In the genomic region with DNA sequence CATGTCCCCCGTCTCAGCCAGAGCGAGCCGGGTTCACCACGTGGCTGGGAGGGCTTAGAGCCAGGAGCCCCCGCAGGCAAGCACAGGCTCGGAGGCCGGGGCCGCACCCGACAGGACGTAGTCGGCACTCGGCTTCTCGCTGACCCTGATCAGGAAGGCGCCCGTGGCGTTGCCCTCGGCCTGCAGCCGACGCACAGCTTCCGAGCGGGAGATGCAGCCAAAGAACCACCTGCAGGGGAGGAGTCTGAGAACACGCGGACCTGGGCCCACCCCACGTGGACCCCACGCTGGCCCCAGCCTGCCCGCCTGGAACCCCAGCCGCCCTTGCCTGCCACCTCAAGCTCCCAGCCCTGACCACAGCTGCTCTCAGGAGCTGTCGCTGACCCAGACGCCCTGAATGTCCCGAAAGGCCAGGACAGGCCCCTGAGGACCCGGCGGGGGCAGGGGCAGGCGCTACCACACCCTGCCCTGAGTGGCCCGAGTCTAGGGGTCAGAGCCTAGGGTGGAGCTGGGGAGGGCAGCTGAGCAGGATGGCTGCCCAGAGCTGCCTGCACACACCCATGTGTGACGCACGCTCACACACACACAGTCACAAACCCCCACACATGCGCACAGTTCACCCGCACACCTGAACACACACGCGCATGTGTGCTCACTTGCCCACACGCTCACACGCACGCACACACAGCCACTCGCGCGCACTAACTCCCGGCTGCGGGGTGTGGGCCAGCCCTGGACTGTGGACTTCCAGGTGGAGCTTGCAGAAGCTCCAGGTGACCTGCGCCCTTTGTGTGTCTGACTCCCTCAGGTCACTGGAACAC, we compare ENCODE assay signal across 1 cellular context.
TF ChIP-seq lines count a peak whose summit lies in the region.

No MANE protein-coding gene starts in this region.

TF ChIP-seq in GM23338, 12 proteins besides CTCF, POLR2A, EP300 and RAD21 (continued from another document):
- TF ChIP-seq, protein P1, sequence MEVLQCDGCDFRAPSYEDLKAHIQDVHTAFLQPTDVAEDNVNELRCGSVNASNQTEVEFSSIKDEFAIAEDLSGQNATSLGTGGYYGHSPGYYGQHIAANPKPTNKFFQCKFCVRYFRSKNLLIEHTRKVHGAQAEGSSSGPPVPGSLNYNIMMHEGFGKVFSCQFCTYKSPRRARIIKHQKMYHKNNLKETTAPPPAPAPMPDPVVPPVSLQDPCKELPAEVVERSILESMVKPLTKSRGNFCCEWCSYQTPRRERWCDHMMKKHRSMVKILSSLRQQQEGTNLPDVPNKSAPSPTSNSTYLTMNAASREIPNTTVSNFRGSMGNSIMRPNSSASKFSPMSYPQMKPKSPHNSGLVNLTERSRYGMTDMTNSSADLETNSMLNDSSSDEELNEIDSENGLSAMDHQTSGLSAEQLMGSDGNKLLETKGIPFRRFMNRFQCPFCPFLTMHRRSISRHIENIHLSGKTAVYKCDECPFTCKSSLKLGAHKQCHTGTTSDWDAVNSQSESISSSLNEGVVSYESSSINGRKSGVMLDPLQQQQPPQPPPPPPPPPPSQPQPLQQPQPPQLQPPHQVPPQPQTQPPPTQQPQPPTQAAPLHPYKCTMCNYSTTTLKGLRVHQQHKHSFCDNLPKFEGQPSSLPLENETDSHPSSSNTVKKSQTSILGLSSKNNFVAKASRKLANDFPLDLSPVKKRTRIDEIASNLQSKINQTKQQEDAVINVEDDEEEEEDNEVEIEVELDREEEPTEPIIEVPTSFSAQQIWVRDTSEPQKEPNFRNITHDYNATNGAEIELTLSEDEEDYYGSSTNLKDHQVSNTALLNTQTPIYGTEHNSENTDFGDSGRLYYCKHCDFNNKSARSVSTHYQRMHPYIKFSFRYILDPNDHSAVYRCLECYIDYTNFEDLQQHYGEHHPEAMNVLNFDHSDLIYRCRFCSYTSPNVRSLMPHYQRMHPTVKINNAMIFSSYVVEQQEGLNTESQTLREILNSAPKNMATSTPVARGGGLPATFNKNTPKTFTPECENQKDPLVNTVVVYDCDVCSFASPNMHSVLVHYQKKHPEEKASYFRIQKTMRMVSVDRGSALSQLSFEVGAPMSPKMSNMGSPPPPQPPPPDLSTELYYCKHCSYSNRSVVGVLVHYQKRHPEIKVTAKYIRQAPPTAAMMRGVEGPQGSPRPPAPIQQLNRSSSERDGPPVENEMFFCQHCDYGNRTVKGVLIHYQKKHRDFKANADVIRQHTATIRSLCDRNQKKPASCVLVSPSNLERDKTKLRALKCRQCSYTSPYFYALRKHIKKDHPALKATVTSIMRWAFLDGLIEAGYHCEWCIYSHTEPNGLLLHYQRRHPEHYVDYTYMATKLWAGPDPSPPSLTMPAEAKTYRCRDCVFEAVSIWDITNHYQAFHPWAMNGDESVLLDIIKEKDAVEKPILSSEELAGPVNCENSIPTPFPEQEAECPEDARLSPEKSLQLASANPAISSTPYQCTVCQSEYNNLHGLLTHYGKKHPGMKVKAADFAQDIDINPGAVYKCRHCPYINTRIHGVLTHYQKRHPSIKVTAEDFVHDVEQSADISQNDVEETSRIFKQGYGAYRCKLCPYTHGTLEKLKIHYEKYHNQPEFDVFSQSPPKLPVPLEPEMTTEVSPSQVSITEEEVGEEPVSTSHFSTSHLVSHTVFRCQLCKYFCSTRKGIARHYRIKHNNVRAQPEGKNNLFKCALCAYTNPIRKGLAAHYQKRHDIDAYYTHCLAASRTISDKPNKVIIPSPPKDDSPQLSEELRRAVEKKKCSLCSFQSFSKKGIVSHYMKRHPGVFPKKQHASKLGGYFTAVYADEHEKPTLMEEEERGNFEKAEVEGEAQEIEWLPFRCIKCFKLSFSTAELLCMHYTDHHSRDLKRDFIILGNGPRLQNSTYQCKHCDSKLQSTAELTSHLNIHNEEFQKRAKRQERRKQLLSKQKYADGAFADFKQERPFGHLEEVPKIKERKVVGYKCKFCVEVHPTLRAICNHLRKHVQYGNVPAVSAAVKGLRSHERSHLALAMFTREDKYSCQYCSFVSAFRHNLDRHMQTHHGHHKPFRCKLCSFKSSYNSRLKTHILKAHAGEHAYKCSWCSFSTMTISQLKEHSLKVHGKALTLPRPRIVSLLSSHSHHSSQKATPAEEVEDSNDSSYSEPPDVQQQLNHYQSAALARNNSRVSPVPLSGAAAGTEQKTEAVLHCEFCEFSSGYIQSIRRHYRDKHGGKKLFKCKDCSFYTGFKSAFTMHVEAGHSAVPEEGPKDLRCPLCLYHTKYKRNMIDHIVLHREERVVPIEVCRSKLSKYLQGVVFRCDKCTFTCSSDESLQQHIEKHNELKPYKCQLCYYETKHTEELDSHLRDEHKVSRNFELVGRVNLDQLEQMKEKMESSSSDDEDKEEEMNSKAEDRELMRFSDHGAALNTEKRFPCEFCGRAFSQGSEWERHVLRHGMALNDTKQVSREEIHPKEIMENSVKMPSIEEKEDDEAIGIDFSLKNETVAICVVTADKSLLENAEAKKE (CRISPR knock-in tag; IDR thresholded peaks at IDR 0.05): no peak
- TF ChIP-seq POLR2AphosphoS5 (IDR thresholded peaks at IDR 0.05; ENCODE audit: low read depth): no peak
- no peak for TF ChIP-seq NANOG (IDR thresholded peaks at IDR 0.05; ENCODE audit: borderline replicate concordance)
- TF ChIP-seq CREB1 (CRISPR knock-in tag; IDR thresholded peaks at IDR 0.05; ENCODE audit: low read depth): no peak
- TF ChIP-seq, protein P2, sequence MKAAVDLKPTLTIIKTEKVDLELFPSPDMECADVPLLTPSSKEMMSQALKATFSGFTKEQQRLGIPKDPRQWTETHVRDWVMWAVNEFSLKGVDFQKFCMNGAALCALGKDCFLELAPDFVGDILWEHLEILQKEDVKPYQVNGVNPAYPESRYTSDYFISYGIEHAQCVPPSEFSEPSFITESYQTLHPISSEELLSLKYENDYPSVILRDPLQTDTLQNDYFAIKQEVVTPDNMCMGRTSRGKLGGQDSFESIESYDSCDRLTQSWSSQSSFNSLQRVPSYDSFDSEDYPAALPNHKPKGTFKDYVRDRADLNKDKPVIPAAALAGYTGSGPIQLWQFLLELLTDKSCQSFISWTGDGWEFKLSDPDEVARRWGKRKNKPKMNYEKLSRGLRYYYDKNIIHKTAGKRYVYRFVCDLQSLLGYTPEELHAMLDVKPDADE (IDR thresholded peaks at IDR 0.05): no peak
- TF ChIP-seq ZNF331 (CRISPR knock-in tag; IDR thresholded peaks at IDR 0.05; ENCODE audit: low read depth): no peak
- TF ChIP-seq, protein P3, sequence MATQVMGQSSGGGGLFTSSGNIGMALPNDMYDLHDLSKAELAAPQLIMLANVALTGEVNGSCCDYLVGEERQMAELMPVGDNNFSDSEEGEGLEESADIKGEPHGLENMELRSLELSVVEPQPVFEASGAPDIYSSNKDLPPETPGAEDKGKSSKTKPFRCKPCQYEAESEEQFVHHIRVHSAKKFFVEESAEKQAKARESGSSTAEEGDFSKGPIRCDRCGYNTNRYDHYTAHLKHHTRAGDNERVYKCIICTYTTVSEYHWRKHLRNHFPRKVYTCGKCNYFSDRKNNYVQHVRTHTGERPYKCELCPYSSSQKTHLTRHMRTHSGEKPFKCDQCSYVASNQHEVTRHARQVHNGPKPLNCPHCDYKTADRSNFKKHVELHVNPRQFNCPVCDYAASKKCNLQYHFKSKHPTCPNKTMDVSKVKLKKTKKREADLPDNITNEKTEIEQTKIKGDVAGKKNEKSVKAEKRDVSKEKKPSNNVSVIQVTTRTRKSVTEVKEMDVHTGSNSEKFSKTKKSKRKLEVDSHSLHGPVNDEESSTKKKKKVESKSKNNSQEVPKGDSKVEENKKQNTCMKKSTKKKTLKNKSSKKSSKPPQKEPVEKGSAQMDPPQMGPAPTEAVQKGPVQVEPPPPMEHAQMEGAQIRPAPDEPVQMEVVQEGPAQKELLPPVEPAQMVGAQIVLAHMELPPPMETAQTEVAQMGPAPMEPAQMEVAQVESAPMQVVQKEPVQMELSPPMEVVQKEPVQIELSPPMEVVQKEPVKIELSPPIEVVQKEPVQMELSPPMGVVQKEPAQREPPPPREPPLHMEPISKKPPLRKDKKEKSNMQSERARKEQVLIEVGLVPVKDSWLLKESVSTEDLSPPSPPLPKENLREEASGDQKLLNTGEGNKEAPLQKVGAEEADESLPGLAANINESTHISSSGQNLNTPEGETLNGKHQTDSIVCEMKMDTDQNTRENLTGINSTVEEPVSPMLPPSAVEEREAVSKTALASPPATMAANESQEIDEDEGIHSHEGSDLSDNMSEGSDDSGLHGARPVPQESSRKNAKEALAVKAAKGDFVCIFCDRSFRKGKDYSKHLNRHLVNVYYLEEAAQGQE (IDR thresholded peaks at IDR 0.05; ENCODE audit: unreplicated experiment): no peak
TF ChIP-seq in GM23338: peak in this region for 0.
